ENCODE assay signal across 1 cellular context in genomic region chr5:178153530-178154340, GRCh38.
A peak's percentile ranks its signal among the peaks of the same experiment; 100 is the strongest.
TF ChIP-seq lines count a peak whose summit lies in the region.

NHP2 (minus strand) TSS chr5:178153885; CDS start chr5:178153817, 68 bp downstream.

TF ChIP-seq in HepG2, 621 proteins besides CTCF, POLR2A, EP300 and RAD21 (continued from another document and continues in another):
- TF ChIP-seq ZFP91 (CRISPR knock-in tag; IDR thresholded peaks at IDR 0.05; ENCODE audit: borderline replicate concordance) (peak; percentile 58; the same call in 1 of the 2 replicates), TERF1 (CRISPR knock-in tag; IDR thresholded peaks at IDR 0.05) (no peak), ATF7 (IDR thresholded peaks at IDR 0.05) (no peak), ATF7 (CRISPR knock-in tag; IDR thresholded peaks at IDR 0.05) (no peak), TEAD3 (CRISPR knock-in tag; optimal IDR thresholded peaks at IDR 0.05; ENCODE audit: borderline replicate concordance) (peak; percentile 54), MBNL3 (CRISPR knock-in tag; conservative IDR thresholded peaks at IDR 0.05) (no peak), HNF1B (CRISPR knock-in tag; IDR thresholded peaks at IDR 0.05) (peak; percentile 48; the same call in 1 of the 2 replicates), ZNF263 (CRISPR knock-in tag; IDR thresholded peaks at IDR 0.05) (no peak), ZKSCAN1 (IDR thresholded peaks at IDR 0.05; ENCODE audit: low read length) (no peak), JUN (CRISPR knock-in tag; IDR thresholded peaks at IDR 0.05) (no peak), ZBTB25 (CRISPR knock-in tag; IDR thresholded peaks at IDR 0.05) (0 out of 2 replicates have a peak, but pooled peaks have one; percentile 51), GABPA (IDR thresholded peaks at IDR 0.05; ENCODE audit: low read depth, low read length) (peak; percentile 54), GABPA (CRISPR knock-in tag; IDR thresholded peaks at IDR 0.05; ENCODE audit: low read depth) (peak; percentile 86), STAT6 (CRISPR knock-in tag; IDR thresholded peaks at IDR 0.05; ENCODE audit: borderline replicate concordance) (no peak; the same call in 1 of the 2 replicates), NFRKB (IDR thresholded peaks at IDR 0.05) (no peak), MAFF (IDR thresholded peaks at IDR 0.05; ENCODE audit: low read depth, low read length) (no peak), KDM2A (CRISPR knock-in tag; IDR thresholded peaks at IDR 0.05; ENCODE audit: borderline replicate concordance, low read depth) (peak; percentile 94), ZNF891 (CRISPR knock-in tag; IDR thresholded peaks at IDR 0.05) (0 out of 2 replicates have a peak, but pooled peaks have one; percentile 53), RCOR2 (CRISPR knock-in tag; IDR thresholded peaks at IDR 0.05) (no peak), RFX5 (IDR thresholded peaks at IDR 0.05; ENCODE audit: low read depth, low read length) (no peak; the same call in 1 of the 2 replicates), KDM1A (CRISPR knock-in tag; IDR thresholded peaks at IDR 0.05) (no peak), STAG1 (CRISPR knock-in tag; IDR thresholded peaks at IDR 0.05) (no peak), CENPBD1 (CRISPR knock-in tag; IDR thresholded peaks at IDR 0.05; ENCODE audit: borderline replicate concordance, low read depth) (no peak), ZBTB33 (CRISPR knock-in tag; IDR thresholded peaks at IDR 0.05) (no peak), ZNF230 (CRISPR knock-in tag; IDR thresholded peaks at IDR 0.05) (no peak), ZZZ3 (CRISPR knock-in tag; IDR thresholded peaks at IDR 0.05; ENCODE audit: borderline replicate concordance) (peak; percentile 22; the same call in 1 of the 2 replicates), RNF2 (conservative IDR thresholded peaks at IDR 0.05; ENCODE audit: low read depth) (peak; percentile 57; the same call in 1 of the 2 replicates), LCORL (IDR thresholded peaks at IDR 0.05) (no peak), LCORL (CRISPR knock-in tag; IDR thresholded peaks at IDR 0.05) (no peak), REST (IDR thresholded peaks at IDR 0.05; ENCODE audit: borderline replicate concordance in 1 of 2, low read depth in 1 of 2, low read length in 2 of 2) (no peak), NR0B2 (CRISPR knock-in tag; IDR thresholded peaks at IDR 0.05) (peak; percentile 82; the same call in 1 of the 2 replicates), ZMYM2 (CRISPR knock-in tag; IDR thresholded peaks at IDR 0.05) (no peak), EED (CRISPR knock-in tag; IDR thresholded peaks at IDR 0.05) (no peak), FOXO4 (CRISPR knock-in tag; conservative IDR thresholded peaks at IDR 0.05) (no peak), PATZ1 (CRISPR knock-in tag; IDR thresholded peaks at IDR 0.05) (no peak), ARHGAP35 (CRISPR knock-in tag; IDR thresholded peaks at IDR 0.05; ENCODE audit: borderline replicate concordance) (no peak), PHF21A (CRISPR knock-in tag; IDR thresholded peaks at IDR 0.05) (peak; percentile 81), ZNF354B (CRISPR knock-in tag; IDR thresholded peaks at IDR 0.05) (no peak), ZNF709 (CRISPR knock-in tag; IDR thresholded peaks at IDR 0.05) (no peak), SOX13 (IDR thresholded peaks at IDR 0.05) (no peak; the same call in 1 of the 2 replicates), SOX13 (CRISPR knock-in tag; conservative IDR thresholded peaks at IDR 0.05 in 1 of 2, IDR thresholded peaks at IDR 0.05 in 1 of 2) (no peak; a peak in 1 of 4 replicates), ZNF451 (CRISPR knock-in tag; IDR thresholded peaks at IDR 0.05) (no peak; the same call in 1 of the 2 replicates), TOE1 (CRISPR knock-in tag; IDR thresholded peaks at IDR 0.05) (no peak; the same call in 1 of the 2 replicates), EEA1 (CRISPR knock-in tag; IDR thresholded peaks at IDR 0.05; ENCODE audit: borderline replicate concordance) (no peak), ZNF782 (CRISPR knock-in tag; IDR thresholded peaks at IDR 0.05; ENCODE audit: borderline replicate concordance) (0 out of 2 replicates have a peak, but pooled peaks have one; percentile 37), PCBP1 (IDR thresholded peaks at IDR 0.05; ENCODE audit: borderline replicate concordance, low read depth, low read length) (0 out of 2 replicates have a peak, but pooled peaks have one; percentile 21)
